In the genomic region with DNA sequence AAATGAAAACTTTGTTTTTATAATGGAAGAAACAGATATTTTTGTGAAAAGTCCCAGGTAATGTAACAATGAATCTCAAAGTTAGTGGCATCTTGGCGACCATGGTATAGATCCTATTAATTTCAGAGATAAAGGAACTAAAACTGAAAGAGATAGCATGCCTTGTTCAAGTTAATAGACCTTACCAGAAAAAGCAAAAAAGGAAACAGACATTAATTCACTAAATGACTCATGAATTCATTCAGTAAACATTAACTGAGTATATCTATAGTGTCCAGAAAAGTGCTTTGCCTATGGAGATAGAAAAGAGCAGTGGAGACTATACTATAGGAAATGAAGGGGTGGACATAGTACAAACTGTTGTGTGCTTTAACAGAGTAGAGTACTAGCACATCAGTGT, we compare ENCODE assay signal across 15 cellular contexts.
DNase-seq lines count a peak whose midpoint lies in the region; ATAC-seq and TF ChIP-seq lines count a peak whose summit lies in the region.
"Had no signal": no experiment of that assay in that cellular context is flagged by ENCODE, and none has a peak within 500 bp of the region (broad histone marks: within the 10 kb centered on the region; RNA-seq: fewer than 3 reads in every experiment).

No MANE protein-coding gene starts in this region.

- H3K4me3 Mint-ChIP-seq in activated T-helper 17 cell treated with anti-CD3 and anti-CD28 coated beads, Interleukin-2, amount 50 U/mL, for 72 hours: no peak overlapping the region
- H3K4me3 Mint-ChIP-seq in GM23338: no peak overlapping the region
- no peak overlapping the region for H3K4me3 Mint-ChIP-seq in activated CD8-positive, alpha-beta T cell treated with anti-CD3 and anti-CD28 coated beads for 36 hours
- H3K4me3 Mint-ChIP-seq: T-cell had no signal

- no peaks in the 10 kb centered on the region for H3K36me3 Mint-ChIP-seq in activated T-helper 17 cell treated with anti-CD3 and anti-CD28 coated beads, Interleukin-2, amount 50 U/mL, for 72 hours (ENCODE audit: low read depth)
- H3K36me3 Mint-ChIP-seq in GM23338 (ENCODE audit: low read depth): 0 out of 3 replicates have a peak, but pooled peaks cover 3% of the 10 kb centered on the region
- no peaks in the 10 kb centered on the region for H3K36me3 Mint-ChIP-seq in activated CD8-positive, alpha-beta T cell treated with anti-CD3 and anti-CD28 coated beads for 36 hours (ENCODE audit: low read depth)
- H3K36me3 Mint-ChIP-seq: T-cell had no signal

- H4K20me1 ChIP-seq in GM23338 (replicated peaks; ENCODE audit: insufficient read depth): no peaks in the 10 kb centered on the region

- peaks cover 4% of the 10 kb centered on the region for H3K9me3 Mint-ChIP-seq in activated T-helper 17 cell treated with anti-CD3 and anti-CD28 coated beads, Interleukin-2, amount 50 U/mL, for 72 hours
- peaks cover 3% of the 10 kb centered on the region; the same call in 2 of the 3 replicates for H3K9me3 Mint-ChIP-seq in GM23338
- H3K9me3 Mint-ChIP-seq in activated CD8-positive, alpha-beta T cell treated with anti-CD3 and anti-CD28 coated beads for 36 hours: peaks cover 4% of the 10 kb centered on the region

- CTCF ChIA-PET in activated CD8-positive, alpha-beta T cell treated with anti-CD3 and anti-CD28 coated beads for 36 hours (lab: Charles Lee): no interaction called here

- H3K27me3 ChIP-seq in GM23338 (ENCODE audit: insufficient read depth): no peaks in the 10 kb centered on the region
- H3K27me3 ChIP-seq: thyroid gland had no signal

- DNase-seq in GM23338 (ENCODE audit: low spot score) (no peak), NCI-H2196 treated with DMSO at 0.1 percent for 48 hours (lab: John Stamatoyannopoulos, UW; ENCODE audit: unreplicated experiment) (no peak)
- DNase-seq in activated CD8-positive, alpha-beta T cell treated with anti-CD3 and anti-CD28 coated beads for 36 hours: no peak
- DNase-seq: activated CD4-positive, CD25-positive, alpha-beta regulatory T cell treated with anti-CD3 and anti-CD28 coated beads, Interleukin-2, amount 50 U/mL, for 72 hours; caudate nucleus; COR-L47; NCI-H510A; stimulated activated CD4-positive, alpha-beta T cell treated with anti-CD3 and anti-CD28 coated beads, Interleukin-12 subunit alpha, Interleukin-12 subunit beta, amount 100 ng/mL, for 4 hours; T-cell; thyroid gland had no signal

- H3K36me3 ChIP-seq in GM23338 (ENCODE audit: insufficient read depth): 0 out of 2 replicates have a peak, but pooled peaks cover 7% of the 10 kb centered on the region
- H3K36me3 ChIP-seq: thyroid gland had no signal

- no peak overlapping the region for H3K27ac Mint-ChIP-seq in activated T-helper 17 cell treated with anti-CD3 and anti-CD28 coated beads, Interleukin-2, amount 50 U/mL, for 72 hours
- H3K27ac Mint-ChIP-seq in GM23338: no peak overlapping the region
- no peak overlapping the region for H3K27ac Mint-ChIP-seq in activated CD8-positive, alpha-beta T cell treated with anti-CD3 and anti-CD28 coated beads for 36 hours
- H3K27ac Mint-ChIP-seq: T-cell had no signal

- TF ChIP-seq CTCF in GM23338 (conservative IDR thresholded peaks at IDR 0.05; ENCODE audit: low read depth in 2 of 2): no peak
- no peak for TF ChIP-seq CTCF in activated CD8-positive, alpha-beta T cell treated with anti-CD3 and anti-CD28 coated beads for 36 hours (IDR thresholded peaks at IDR 0.05)

- H2AFZ ChIP-seq in GM23338: no peak overlapping the region

- H3K4me1 ChIP-seq in GM23338 (ENCODE audit: insufficient read depth): no peaks in the 10 kb centered on the region
- H3K4me1 ChIP-seq: thyroid gland had no signal

- no peaks in the 10 kb centered on the region for H3K9me2 ChIP-seq in GM23338 (ENCODE audit: insufficient read depth)

- ATAC-seq in GM18508 (IDR thresholded peaks at IDR 0.05; ENCODE audit: insufficient read depth, unreplicated experiment) (peak; percentile 96), GM21381 (IDR thresholded peaks at IDR 0.05; ENCODE audit: unreplicated experiment) (peak; percentile 80), HG02938 (IDR thresholded peaks at IDR 0.05; ENCODE audit: unreplicated experiment) (peak; percentile 75), HG03469 (IDR thresholded peaks at IDR 0.05; ENCODE audit: unreplicated experiment) (peak; percentile 84), GM23338 (no peak)
- ATAC-seq in activated T-helper 17 cell treated with anti-CD3 and anti-CD28 coated beads, Interleukin-2, amount 50 U/mL, for 72 hours (replicated peaks): no peak
- ATAC-seq in activated CD8-positive, alpha-beta T cell treated with anti-CD3 and anti-CD28 coated beads for 36 hours: no peak
- ATAC-seq: T-cell had no signal

- POLR2A ChIA-PET in activated CD8-positive, alpha-beta T cell treated with anti-CD3 and anti-CD28 coated beads for 36 hours (lab: Charles Lee): no interaction called here

- H3K27ac ChIP-seq in GM23338 (ENCODE audit: low read depth): no peak overlapping the region
- H3K27ac ChIP-seq: thyroid gland had no signal

- H3K27me3 Mint-ChIP-seq in activated T-helper 17 cell treated with anti-CD3 and anti-CD28 coated beads, Interleukin-2, amount 50 U/mL, for 72 hours: no peaks in the 10 kb centered on the region
- no peaks in the 10 kb centered on the region for H3K27me3 Mint-ChIP-seq in GM23338 (ENCODE audit: insufficient read depth, low read depth, poor library complexity)
- no peaks in the 10 kb centered on the region for H3K27me3 Mint-ChIP-seq in activated CD8-positive, alpha-beta T cell treated with anti-CD3 and anti-CD28 coated beads for 36 hours
- H3K27me3 Mint-ChIP-seq: T-cell had no signal

- no peaks in the 10 kb centered on the region for H3K79me2 ChIP-seq in GM23338 (replicated peaks; ENCODE audit: insufficient read depth)

- no peak overlapping the region for H3K4me2 ChIP-seq in GM23338

- no peak overlapping the region for H3K4me3 ChIP-seq in GM23338
- H3K4me3 ChIP-seq: thyroid gland had no signal

- no peaks in the 10 kb centered on the region for H3K4me1 Mint-ChIP-seq in activated T-helper 17 cell treated with anti-CD3 and anti-CD28 coated beads, Interleukin-2, amount 50 U/mL, for 72 hours
- no peaks in the 10 kb centered on the region; the same call in 2 of the 3 replicates for H3K4me1 Mint-ChIP-seq in GM23338
- H3K4me1 Mint-ChIP-seq in activated CD8-positive, alpha-beta T cell treated with anti-CD3 and anti-CD28 coated beads for 36 hours (ENCODE audit: low read depth): no peaks in the 10 kb centered on the region
- H3K4me1 Mint-ChIP-seq: T-cell had no signal

- H3F3A ChIP-seq in GM23338 (replicated peaks; ENCODE audit: low read depth): no peaks in the 10 kb centered on the region

- intact Hi-C loops in activated CD8-positive, alpha-beta T cell treated with anti-CD3 and anti-CD28 coated beads for 36 hours (cut with micrococcal nuclease): no loop called here

TF ChIP-seq in GM23338, 12 proteins besides CTCF, POLR2A, EP300 and RAD21 (continues in another document):
- TF ChIP-seq ETS1 (IDR thresholded peaks at IDR 0.05): no peak

Comparison
In these comparisons a context has a peak if more than half of its experiments do, and no peak if none do; other contexts are left out.
1. ATAC-seq: peak in GM18508 (single experiment), GM21381 (single experiment), HG02938 (single experiment) and HG03469 (single experiment); none in activated T-helper 17 cell treated with anti-CD3 and anti-CD28 coated beads, Interleukin-2, amount 50 U/mL, for 72 hours (single experiment), GM23338 (single experiment) and activated CD8-positive, alpha-beta T cell treated with anti-CD3 and anti-CD28 coated beads for 36 hours (single experiment).